Comparison of ENCODE assay signal across 1 cellular context in genomic region chr1:152048641-152048970, GRCh38.
TF ChIP-seq lines count a peak whose summit lies in the region.

No MANE protein-coding gene starts in this region.

TF ChIP-seq in WTC11, 78 proteins besides CTCF, POLR2A, EP300 and RAD21 (continued from another document):
- no peak for TF ChIP-seq AR (CRISPR knock-in tag; IDR thresholded peaks at IDR 0.05)
- TF ChIP-seq CREB1 (CRISPR knock-in tag; IDR thresholded peaks at IDR 0.05) = no peak
- TF ChIP-seq ELF4 (CRISPR knock-in tag; IDR thresholded peaks at IDR 0.05; ENCODE audit: low read depth) = no peak
- TF ChIP-seq, protein P1, sequence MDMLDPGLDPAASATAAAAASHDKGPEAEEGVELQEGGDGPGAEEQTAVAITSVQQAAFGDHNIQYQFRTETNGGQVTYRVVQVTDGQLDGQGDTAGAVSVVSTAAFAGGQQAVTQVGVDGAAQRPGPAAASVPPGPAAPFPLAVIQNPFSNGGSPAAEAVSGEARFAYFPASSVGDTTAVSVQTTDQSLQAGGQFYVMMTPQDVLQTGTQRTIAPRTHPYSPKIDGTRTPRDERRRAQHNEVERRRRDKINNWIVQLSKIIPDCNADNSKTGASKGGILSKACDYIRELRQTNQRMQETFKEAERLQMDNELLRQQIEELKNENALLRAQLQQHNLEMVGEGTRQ (CRISPR knock-in tag; IDR thresholded peaks at IDR 0.05) = no peak
- TF ChIP-seq SOX15 (CRISPR knock-in tag; IDR thresholded peaks at IDR 0.05) = no peak
- TF ChIP-seq ESRRA (CRISPR knock-in tag; IDR thresholded peaks at IDR 0.05; ENCODE audit: borderline replicate concordance) = no peak
- TF ChIP-seq GRHL2 (CRISPR knock-in tag; IDR thresholded peaks at IDR 0.05; ENCODE audit: insufficient replicate concordance, severe bottlenecking) = no peak
- no peak for TF ChIP-seq TEAD1 (CRISPR knock-in tag; IDR thresholded peaks at IDR 0.05)
- no peak for TF ChIP-seq CREM (CRISPR knock-in tag; IDR thresholded peaks at IDR 0.05)
- TF ChIP-seq KAT7 (CRISPR knock-in tag; IDR thresholded peaks at IDR 0.05; ENCODE audit: borderline replicate concordance) = no peak
- no peak for TF ChIP-seq EMX1 (CRISPR knock-in tag; IDR thresholded peaks at IDR 0.05)
- TF ChIP-seq OVOL2 (CRISPR knock-in tag; IDR thresholded peaks at IDR 0.05; ENCODE audit: borderline replicate concordance) = no peak
- no peak for TF ChIP-seq ZNF671 (CRISPR knock-in tag; IDR thresholded peaks at IDR 0.05)
- TF ChIP-seq ATF1 (CRISPR knock-in tag; IDR thresholded peaks at IDR 0.05) = no peak
- no peak for TF ChIP-seq FOXJ3 (CRISPR knock-in tag; IDR thresholded peaks at IDR 0.05; ENCODE audit: borderline replicate concordance)
- no peak for TF ChIP-seq ZNF396 (CRISPR knock-in tag; IDR thresholded peaks at IDR 0.05; ENCODE audit: borderline replicate concordance)
- no peak for TF ChIP-seq ZNF219 (CRISPR knock-in tag; IDR thresholded peaks at IDR 0.05; ENCODE audit: borderline replicate concordance)
- TF ChIP-seq ZBTB21 (CRISPR knock-in tag; IDR thresholded peaks at IDR 0.05; ENCODE audit: borderline replicate concordance) = no peak
